ENCODE assay signal across 1 cellular context in genomic region chr18:56884511-56884910, GRCh38.
TF ChIP-seq lines count a peak whose summit lies in the region.

No MANE protein-coding gene starts in this region.

TF ChIP-seq in GM23338, 12 proteins besides CTCF, POLR2A, EP300 and RAD21 (continued from another document):
- TF ChIP-seq ZNF462 (CRISPR knock-in tag; IDR thresholded peaks at IDR 0.05) (no peak), NANOG (IDR thresholded peaks at IDR 0.05; ENCODE audit: borderline replicate concordance) (no peak)
